ENCODE assay signal across 1 cellular context in genomic region chr16:2005646-2006045, GRCh38.
TF ChIP-seq lines count a peak whose summit lies in the region.

No MANE protein-coding gene starts in this region.

TF ChIP-seq in HCT116, 20 proteins besides CTCF, POLR2A, EP300 and RAD21 (continued from another document):
- no peak for TF ChIP-seq ZBTB33 (IDR thresholded peaks at IDR 0.05; ENCODE audit: extremely low read depth, insufficient replicate concordance, low read length)
- TF ChIP-seq CBX3 (IDR thresholded peaks at IDR 0.05; ENCODE audit: low read depth), result no peak
- TF ChIP-seq POLR2AphosphoS5 (IDR thresholded peaks at IDR 0.05; ENCODE audit: low read depth, low read length), result no peak
- TF ChIP-seq JUND (IDR thresholded peaks at IDR 0.05), result no peak
- no peak for TF ChIP-seq SRF (IDR thresholded peaks at IDR 0.05; ENCODE audit: low read depth)
- no peak for TF ChIP-seq ZFX (IDR thresholded peaks at IDR 0.05)
- TF ChIP-seq FOSL1 (IDR thresholded peaks at IDR 0.05; ENCODE audit: low read depth), result no peak
- no peak for TF ChIP-seq EZH2 (IDR thresholded peaks at IDR 0.05)
- no peak for TF ChIP-seq ELF1 (IDR thresholded peaks at IDR 0.05; ENCODE audit: borderline replicate concordance, low read depth)
- no peak for TF ChIP-seq EGR1 (IDR thresholded peaks at IDR 0.05; ENCODE audit: low read depth)
- TF ChIP-seq SP1 (IDR thresholded peaks at IDR 0.05; ENCODE audit: low read depth), result no peak
- TF ChIP-seq REST (IDR thresholded peaks at IDR 0.05; ENCODE audit: low read depth), result no peak
- no peak for TF ChIP-seq ATF3 (IDR thresholded peaks at IDR 0.05)
- TF ChIP-seq YY1 (IDR thresholded peaks at IDR 0.05; ENCODE audit: extremely low read depth, insufficient replicate concordance, low read depth, low read length), result no peak
- no peak for TF ChIP-seq ZNF274 (IDR thresholded peaks at IDR 0.05; ENCODE audit: low read depth, low read length)
- no peak for TF ChIP-seq SIN3A (IDR thresholded peaks at IDR 0.05; ENCODE audit: low read depth)
- no peak for TF ChIP-seq EZH2phosphoT487 (IDR thresholded peaks at IDR 0.05; ENCODE audit: borderline replicate concordance)
- no peak for TF ChIP-seq TCF7L2 (IDR thresholded peaks at IDR 0.05; ENCODE audit: borderline replicate concordance, extremely low read depth, insufficient read depth, insufficient read length)
- no peak for TF ChIP-seq MAX (IDR thresholded peaks at IDR 0.05)
